ENCODE assay signal across 13 cellular contexts in the genomic region with DNA sequence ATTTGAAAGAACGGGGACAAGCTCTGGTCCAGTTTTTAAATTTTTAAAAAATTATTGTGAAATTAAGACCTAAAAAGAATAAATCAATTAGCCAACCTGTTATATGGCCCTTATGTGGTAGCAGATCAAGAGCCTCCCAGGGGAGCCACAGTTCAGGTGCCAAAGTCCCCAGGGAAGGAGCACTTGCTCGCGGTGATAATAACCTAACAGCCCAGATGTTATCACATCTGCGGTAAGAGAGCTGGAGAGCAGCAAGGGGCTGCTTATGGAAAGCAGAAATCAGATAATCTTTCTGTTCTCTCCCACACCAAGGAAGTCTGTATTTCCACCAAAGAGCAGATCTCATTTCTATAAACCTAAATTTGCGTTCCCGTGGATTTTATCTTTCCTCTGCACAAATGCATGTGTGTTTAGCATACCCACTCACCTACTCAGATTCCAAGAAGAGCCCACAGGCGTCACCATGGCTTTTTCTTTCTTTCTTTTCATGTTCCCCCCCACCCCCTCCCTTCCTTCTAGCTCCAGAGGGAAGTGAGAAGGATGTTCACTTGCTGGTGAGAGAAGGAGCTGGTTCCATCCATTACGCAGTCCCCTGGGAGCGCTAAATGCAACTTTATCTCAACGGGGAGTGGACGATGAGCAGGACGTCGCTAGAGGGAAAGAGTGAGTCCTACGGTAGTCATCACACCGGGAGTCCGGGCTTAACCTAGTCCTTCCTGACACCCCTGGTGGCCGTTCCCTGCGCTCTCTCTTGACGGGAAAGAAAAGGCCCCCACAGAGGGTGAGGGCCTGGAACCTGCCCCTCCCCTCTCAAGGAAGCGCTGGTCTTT. TPM values are rescaled to one million over a fixed set of nuclear protein-coding genes. Genes with fewer than 3 reads are reported as not detected.
A peak's percentile ranks its signal among the peaks of the same experiment; 100 is the strongest.
DNase-seq lines count a peak whose midpoint lies in the region; ATAC-seq, FAIRE-seq and TF ChIP-seq lines count a peak whose summit lies in the region.
"Had no signal": no experiment of that assay in that cellular context is flagged by ENCODE, and none has a peak within 500 bp of the region (broad histone marks: within the 10 kb centered on the region; RNA-seq: fewer than 3 reads in every experiment).

No MANE protein-coding gene starts in this region.

- H3K9me3 ChIP-seq in A549 (no peaks in the 10 kb centered on the region), GM23248 (ENCODE audit: low read depth) (no peaks in the 10 kb centered on the region), endothelial cell of umbilical vein (replicated peaks; ENCODE audit: control insufficient read depth, insufficient read depth, low read length) (no peaks in the 10 kb centered on the region), prostate gland (no peaks in the 10 kb centered on the region), WERI-Rb-1 (ENCODE audit: severe bottlenecking) (no peaks in the 10 kb centered on the region)
- H3K9me3 ChIP-seq: adrenal gland had no signal

- in situ Hi-C loops in GM23248 (cut with MboI): no loop called here

- TF ChIP-seq RAD21 in A549 (conservative IDR thresholded peaks at IDR 0.05 in 1 of 2, IDR thresholded peaks at IDR 0.05 in 1 of 2): no peak

- no peak for TF ChIP-seq CTCF in A549 (IDR thresholded peaks at IDR 0.05)
- peak in 1 of 2 donors; percentile 16 for TF ChIP-seq CTCF in endothelial cell of umbilical vein (IDR thresholded peaks at IDR 0.05; ENCODE audit: extremely low read depth in 1 of 2, insufficient read depth in 1 of 2, low read depth in 1 of 2, low read length in 2 of 2)
- no peak for TF ChIP-seq CTCF in prostate gland (IDR thresholded peaks at IDR 0.05)
- TF ChIP-seq CTCF in WERI-Rb-1 (IDR thresholded peaks at IDR 0.05; ENCODE audit: low read depth, low read length): no peak

- peak; percentile 58 to 61 for DNase-seq in A549 (ENCODE audit: low read depth in 1 of 2, low spot score in 1 of 2)
- peak; percentile 52 for DNase-seq in GM23248
- peak; percentile 41 for DNase-seq in NCI-H2107 treated with DMSO at 0.1 percent for 48 hours (lab: John Stamatoyannopoulos, UW; ENCODE audit: unreplicated experiment)
- DNase-seq in endothelial cell of umbilical vein (ENCODE audit: low read depth, low spot score): no peak
- DNase-seq in prostate gland (ENCODE audit: low spot score): no peak
- no peak for DNase-seq in activated naive CD4-positive, alpha-beta T cell treated with Interleukin-2 at 50 U/mL for 16 hours
- no peak for DNase-seq in NCI-H1694 treated with DMSO at 0.1 percent for 48 hours (lab: John Stamatoyannopoulos, UW)
- DNase-seq in WERI-Rb-1: no peak
- DNase-seq: adrenal gland, immature natural killer cell, NCI-H2029 had no signal

- no peaks in the 10 kb centered on the region for H4K20me1 ChIP-seq in GM23248 (ENCODE audit: insufficient read depth)
- no peaks in the 10 kb centered on the region for H4K20me1 ChIP-seq in endothelial cell of umbilical vein (replicated peaks; ENCODE audit: control insufficient read depth, extremely low read depth, insufficient read depth, low read length)

- 18% methylated on average over 10 of the region's 20 CpGs for whole genome bisulfite sequencing in A549 (ENCODE audit: missing lambda C conversion rate)
- 3 to 7% methylated on average over 20 of the region's 20 CpGs for WGBS in GM23248 (ENCODE audit: low coverage in 1 of 2, low lambda C conversion rate in 2 of 2, missing lambda C conversion rate in 2 of 2), 2 experiments
- WGBS in prostate gland: 7% methylated on average over 20 of the region's 20 CpGs

- intact Hi-C loops in endothelial cell of umbilical vein (cut with micrococcal nuclease): loop anchor here (5.0 kb wide), 2 partner anchors 473 to 787 kb away; no protein-coding TSS in a partner anchor
- intact Hi-C loops in prostate gland (cut with DNase I): no loop called here

- H2AFZ ChIP-seq in GM23248 (no peak overlapping the region), endothelial cell of umbilical vein (ENCODE audit: low read depth, low read length) (no peak overlapping the region)

- H3K27me3 ChIP-seq in GM23248 (replicated peaks; ENCODE audit: insufficient read depth) (peaks cover 91% of the 10 kb centered on the region), endothelial cell of umbilical vein (ENCODE audit: control insufficient read depth in 2 of 2, insufficient read depth in 2 of 2, low read length in 2 of 2) (peaks cover 57 to 81% of the 10 kb centered on the region in 2 experiments), prostate gland (replicated peaks; ENCODE audit: insufficient read depth) (peaks cover 64% of the 10 kb centered on the region), WERI-Rb-1 (ENCODE audit: insufficient read depth, low read depth, severe bottlenecking) (no peaks in the 10 kb centered on the region)

- FAIRE-seq in A549 (lab: Jason Lieb, UNC) (no peak), endothelial cell of umbilical vein (lab: Jason Lieb, UNC) (no peak)

- H3K4me3 ChIP-seq in A549: no peak overlapping the region
- no peak overlapping the region for H3K4me3 ChIP-seq in GM23248
- H3K4me3 ChIP-seq in endothelial cell of umbilical vein (replicated peaks in 1 of 3; ENCODE audit: insufficient read depth in 1 of 3, low read depth in 1 of 3, low read length in 3 of 3): no peak overlapping the region
- H3K4me3 ChIP-seq in prostate gland: no peak overlapping the region
- no peak overlapping the region for H3K4me3 ChIP-seq in WERI-Rb-1 (ENCODE audit: low read depth, low read length)
- H3K4me3 ChIP-seq: adrenal gland, BLaER1 had no signal

- no TSS peak for BruUV-seq in endothelial cell of umbilical vein (replicated peaks; lab: Mats Ljungman, UMichigan)

- TF ChIP-seq POLR2A in A549 (IDR thresholded peaks at IDR 0.05; ENCODE audit: low read length) (no peak), endothelial cell of umbilical vein (IDR thresholded peaks at IDR 0.05; ENCODE audit: low read depth, low read length) (no peak), prostate gland (IDR thresholded peaks at IDR 0.05) (no peak)

- H3K36me3 ChIP-seq in GM23248 (ENCODE audit: low read depth): no peaks in the 10 kb centered on the region
- H3K36me3 ChIP-seq in endothelial cell of umbilical vein (ENCODE audit: control insufficient read depth in 2 of 2, extremely low read depth in 1 of 2, insufficient read depth in 2 of 2, low read length in 2 of 2): no peaks in the 10 kb centered on the region
- H3K36me3 ChIP-seq in prostate gland: no peaks in the 10 kb centered on the region
- no peaks in the 10 kb centered on the region for H3K36me3 ChIP-seq in WERI-Rb-1
- H3K36me3 ChIP-seq: adrenal gland, BLaER1 had no signal

- ATAC-seq in A549: peak; percentile 67 to 74
- ATAC-seq: natural killer cell treated with Interleukin-12 subunit alpha and Interleukin-12 subunit beta and Interleukin-15 and Interleukin-18, amount 100 ng/mL, for 72 hours had no signal

- no peak for TF ChIP-seq EP300 in A549 (IDR thresholded peaks at IDR 0.05)

- H3K9ac ChIP-seq in GM23248: no peak overlapping the region
- no peak overlapping the region for H3K9ac ChIP-seq in endothelial cell of umbilical vein (replicated peaks; ENCODE audit: extremely low read depth, insufficient read depth, low read length)
- H3K9ac ChIP-seq: BLaER1 had no signal

- H3K79me2 ChIP-seq in GM23248 (ENCODE audit: insufficient read depth) (no peaks in the 10 kb centered on the region), endothelial cell of umbilical vein (ENCODE audit: control insufficient read depth, insufficient read depth, low read length) (no peaks in the 10 kb centered on the region)

- CTCF ChIA-PET in A549 (lab: Yijun Ruan, JAX) (no interaction called here), endothelial cell of umbilical vein (lab: Charles Lee) (interaction anchor here (0.8 to 1.8 kb wide), 3 partner anchors 18 to 373 kb away, joined by 4 to 5 read pairs (median 4); no protein-coding TSS in a partner anchor)

- no peaks in the 10 kb centered on the region for H3K9me2 ChIP-seq in GM23248 (ENCODE audit: insufficient read depth)

- 0 out of 2 replicates have a peak, but pooled peaks cover 11% of the 10 kb centered on the region for H3F3A ChIP-seq in GM23248 (ENCODE audit: insufficient read depth)

- no peak overlapping the region for H3K27ac ChIP-seq in A549
- no peak overlapping the region for H3K27ac ChIP-seq in GM23248
- H3K27ac ChIP-seq in endothelial cell of umbilical vein (ENCODE audit: insufficient read depth, low read depth, low read length): no peak overlapping the region
- no peak overlapping the region for H3K27ac ChIP-seq in prostate gland
- H3K27ac ChIP-seq in WERI-Rb-1: no peak overlapping the region
- H3K27ac ChIP-seq: adrenal gland, BLaER1 had no signal

- 0 out of 3 replicates have a peak, but pooled peaks cover 5% of the 10 kb centered on the region for H3K4me1 ChIP-seq in A549
- H3K4me1 ChIP-seq in GM23248 (ENCODE audit: insufficient read depth): no peaks in the 10 kb centered on the region
- peaks cover 7% of the 10 kb centered on the region for H3K4me1 ChIP-seq in endothelial cell of umbilical vein (ENCODE audit: control insufficient read depth, extremely low read depth, insufficient read depth, low read length)
- H3K4me1 ChIP-seq in prostate gland (replicated peaks): peaks cover 8% of the 10 kb centered on the region

- H3K9me1 ChIP-seq in endothelial cell of umbilical vein (replicated peaks; ENCODE audit: control insufficient read depth, extremely low read depth, insufficient read depth, low read length): no peaks in the 10 kb centered on the region

- POLR2A ChIA-PET in A549 (lab: Yijun Ruan, JAX): no interaction called here
- POLR2A ChIA-PET in endothelial cell of umbilical vein (lab: Charles Lee): interaction anchor here (1.0 kb wide), 1 partner anchor 801 kb away, joined by 4 read pairs; a partner anchor contains a TSS

- peak overlapping the region; percentile 57 for H3K4me2 ChIP-seq in A549
- no peak overlapping the region for H3K4me2 ChIP-seq in GM23248 (ENCODE audit: unreplicated experiment)
- H3K4me2 ChIP-seq in endothelial cell of umbilical vein (ENCODE audit: insufficient read depth, low read length): no peak overlapping the region
- H3K4me2 ChIP-seq: BLaER1 had no signal

- dilution Hi-C loops in endothelial cell of umbilical vein (cut with MboI; ENCODE audit: extremely low pct_ligation_motif_present, low sequenced_read_pairs): no loop called here

RNA-seq across cellular contexts. Expression of a gene that starts 1.6 kb away (rescaled TPM):
- polyA plus RNA-seq in A549 (2011; rRNA removed): 1.2 TPM in 2 replicates
- 0.36 and 0.49 TPM in 2 replicates for polyA plus RNA-seq in A549 (2012; cell fraction: cytosol; rRNA removed)
- 1.2 and 1.9 TPM in 2 replicates for polyA plus RNA-seq in A549 (2012; cell fraction: nucleus; rRNA removed)
- polyA plus RNA-seq in A549 (2017; fragmentation: RNase III; extraction: RNeasy Plus Mini Kit Qiagen cat#74134 plus additional on column Dnase treatment): 1.4 to 1.6 TPM (median 1.5 TPM) in 3 replicates
- polyA minus RNA-seq in A549 (2011; rRNA and poly(A)+ RNA removed): 0.19 and 0.25 TPM in 2 replicates
- total RNA-seq in GM23248 (2014; rRNA removed; shearing (Covaris generic)): not detected in 2 replicates
- not detected in 2 replicates for polyA plus RNA-seq in GM23248 (2016; fragmentation: Nextera tagmentation; extraction: Ambion mirVana)
- total RNA-seq in endothelial cell of umbilical vein: 0.39 and 1.1 TPM in 2 replicates
- 0.27 and 0.30 TPM in 2 replicates for polyA plus RNA-seq in endothelial cell of umbilical vein
- 0.21 and 0.32 TPM in 2 replicates for polyA plus RNA-seq in endothelial cell of umbilical vein (2011; cell fraction: cytosol; rRNA removed)
- 2.9 and 3.4 TPM in 2 replicates for polyA plus RNA-seq in endothelial cell of umbilical vein (2011; cell fraction: nucleus; rRNA removed)
- polyA plus RNA-seq in endothelial cell of umbilical vein (2012): 0.08 and 0.52 TPM in 2 replicates
- 0.10 and 0.25 TPM in 2 replicates for polyA minus RNA-seq in endothelial cell of umbilical vein
- polyA minus RNA-seq in endothelial cell of umbilical vein (2011; cell fraction: cytosol; rRNA and poly(A)+ RNA removed): not detected
- polyA minus RNA-seq in endothelial cell of umbilical vein (2011; cell fraction: nucleus; rRNA and poly(A)+ RNA removed): 0.53 TPM in 2 replicates
- total RNA-seq in prostate gland: under 1 TPM in 1 of 2 donors, not detected in 1; 0.68 TPM
- total RNA-seq: adrenal gland had no signal
- polyA plus RNA-seq: immature natural killer cell had no signal

RNA-seq across cellular contexts. Expression of a gene that starts 54.0 kb away (rescaled TPM):
- 10.6 and 13.9 TPM in 2 replicates for polyA plus RNA-seq in A549 (2011; rRNA removed)
- 1.8 TPM in 2 replicates for polyA plus RNA-seq in A549 (2012; cell fraction: cytosol; rRNA removed)
- 1.1 and 1.6 TPM in 2 replicates for polyA plus RNA-seq in A549 (2012; cell fraction: nucleus; rRNA removed)
- polyA plus RNA-seq in A549 (2017; fragmentation: RNase III; extraction: RNeasy Plus Mini Kit Qiagen cat#74134 plus additional on column Dnase treatment): 8.6 to 9.1 TPM (median 8.7 TPM) in 3 replicates
- 9.3 and 11.3 TPM in 2 replicates for polyA minus RNA-seq in A549 (2011; rRNA and poly(A)+ RNA removed)
- total RNA-seq in GM23248 (2014; rRNA removed; shearing (Covaris generic)): 9.5 and 10.6 TPM in 2 replicates
- polyA plus RNA-seq in GM23248 (2016; fragmentation: Nextera tagmentation; extraction: Ambion mirVana): 7.9 and 10.4 TPM in 2 replicates
- total RNA-seq in endothelial cell of umbilical vein: 14.6 and 16.1 TPM in 2 replicates
- 3.6 and 5.0 TPM in 2 replicates for polyA plus RNA-seq in endothelial cell of umbilical vein
- 6.2 and 6.6 TPM in 2 replicates for polyA plus RNA-seq in endothelial cell of umbilical vein (2011; cell fraction: cytosol; rRNA removed)
- 6.5 and 9.0 TPM in 2 replicates for polyA plus RNA-seq in endothelial cell of umbilical vein (2011; cell fraction: nucleus; rRNA removed)
- polyA plus RNA-seq in endothelial cell of umbilical vein (2012): 9.3 and 12.3 TPM in 2 replicates
- 16.3 and 16.9 TPM in 2 replicates for polyA minus RNA-seq in endothelial cell of umbilical vein
- polyA minus RNA-seq in endothelial cell of umbilical vein (2011; cell fraction: cytosol; rRNA and poly(A)+ RNA removed): 10.0 TPM
- polyA minus RNA-seq in endothelial cell of umbilical vein (2011; cell fraction: nucleus; rRNA and poly(A)+ RNA removed): 8.7 and 12.3 TPM in 2 replicates
- total RNA-seq in prostate gland: 10 to 100 TPM in 1 of 2 donors, 1 to 10 TPM in 1; 7.9 to 20.4 TPM

Comparison
In these comparisons a context has a peak if more than half of its experiments do, and no peak if none do; other contexts are left out.
1. DNase-seq: peak in A549 (2 of 2), GM23248 (single experiment) and NCI-H2107 treated with DMSO at 0.1 percent for 48 hours (single experiment); none in endothelial cell of umbilical vein (single experiment), prostate gland (single experiment), activated naive CD4-positive, alpha-beta T cell treated with Interleukin-2 at 50 U/mL for 16 hours (single experiment), NCI-H1694 treated with DMSO at 0.1 percent for 48 hours (single experiment) and WERI-Rb-1 (single experiment).